In the genomic region with DNA sequence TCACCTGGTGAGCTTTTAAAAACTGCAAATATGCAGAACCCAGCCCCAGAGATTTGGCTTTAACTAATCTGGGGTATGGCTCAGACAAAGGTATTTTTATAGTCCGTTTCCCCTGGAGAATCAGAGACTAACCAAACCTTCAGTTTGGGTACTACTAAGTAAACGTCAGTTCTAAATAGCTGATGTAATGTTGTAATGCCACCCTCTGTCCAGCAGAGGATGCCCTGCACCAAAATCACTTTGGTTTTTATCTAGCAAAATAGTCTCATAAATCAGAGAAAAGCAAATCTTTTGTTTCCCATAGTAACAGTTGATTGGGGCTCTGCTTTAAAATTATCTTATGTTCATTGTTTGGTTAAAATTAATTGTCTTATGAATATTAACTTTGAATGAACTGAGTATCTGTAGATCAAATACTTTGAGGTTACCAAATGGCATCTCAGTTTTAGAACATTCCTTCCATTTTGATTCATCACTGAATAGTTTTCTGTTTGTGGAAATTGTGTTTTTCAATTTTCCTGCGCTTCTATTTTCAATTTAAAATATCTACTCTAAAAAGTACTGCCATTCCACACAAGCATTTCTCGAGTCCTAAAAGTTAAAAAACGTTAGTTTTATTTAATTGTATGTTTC, we compare ENCODE assay signal across 8 cellular contexts.
A peak's percentile ranks its signal among the peaks of the same experiment; 100 is the strongest.
DNase-seq lines count a peak whose midpoint lies in the region; ATAC-seq, FAIRE-seq and TF ChIP-seq lines count a peak whose summit lies in the region.

No MANE protein-coding gene starts in this region.

- H3K9me3 ChIP-seq in OCI-LY7 (ENCODE audit: low read length) (no peaks in the 10 kb centered on the region), H1 (ENCODE audit: insufficient read depth in 2 of 2, low read depth in 1 of 2, low read length in 1 of 2) (no peaks in the 10 kb centered on the region)

- CTCF ChIA-PET in OCI-LY7 (lab: Charles Lee; ENCODE audit: unreplicated experiment), result no interaction called here
- CTCF ChIA-PET in H1 (lab: Charles Lee; ENCODE audit: partially characterized antibody), result interaction anchor here (0.9 to 2.7 kb wide), 28 partner anchors 8 to 926 kb away, joined by 3 to 13 read pairs (median 4); no protein-coding TSS in a partner anchor

- H2BK20ac ChIP-seq in H1 (ENCODE audit: low read length), result no peak overlapping the region

- peak overlapping the region in 1 of 6 donors; percentile 13 for H3K27ac Mint-ChIP-seq in immature natural killer cell

- DNase-seq in DMS153 treated with DMSO at 0.1 percent for 48 hours (lab: John Stamatoyannopoulos, UW; ENCODE audit: unreplicated experiment), result peak; percentile 60
- peak; percentile 41 for DNase-seq in OCI-LY7 (ENCODE audit: low spot score)
- DNase-seq in H1 (ENCODE audit: low read depth in 1 of 2, low spot score in 2 of 2), result no peak
- peak; percentile 30 for DNase-seq in midbrain (lab: John Stamatoyannopoulos, UW)
- no peak for DNase-seq in immature natural killer cell
- no peak for DNase-seq in activated T-cell treated with anti-CD3 and anti-CD28 coated beads, Interleukin-2, amount 50 U/mL, for 1 hour

- no peak overlapping the region for H4K5ac ChIP-seq in H1 (ENCODE audit: insufficient read length, low read depth, low read length)

- H4K20me1 ChIP-seq in OCI-LY7 (ENCODE audit: insufficient read depth, low read length) (no peaks in the 10 kb centered on the region), H1 (replicated peaks in 1 of 2; ENCODE audit: control insufficient read depth in 1 of 2, insufficient read depth in 2 of 2, low read length in 2 of 2) (no peaks in the 10 kb centered on the region)

- H3K36me3 ChIP-seq in OCI-LY7 (ENCODE audit: insufficient read depth, low read length) (no peaks in the 10 kb centered on the region), H1 (ENCODE audit: control insufficient read depth in 2 of 4, insufficient read depth in 4 of 4, low read length in 3 of 4) (no peaks in the 10 kb centered on the region)

- H3K9ac ChIP-seq in H1 (replicated peaks in 1 of 4; ENCODE audit: extremely low read depth in 1 of 4, low read depth in 3 of 4, low read length in 3 of 4), result no peak overlapping the region

- no peak overlapping the region for H3K4ac ChIP-seq in H1 (replicated peaks; ENCODE audit: insufficient read length, low read depth, low read length)

- H2AFZ ChIP-seq in OCI-LY7 (ENCODE audit: low read length), result no peak overlapping the region
- no peak overlapping the region for H2AFZ ChIP-seq in H1 (ENCODE audit: low read length)

- H3K4me3 ChIP-seq in OCI-LY7 (ENCODE audit: low read depth, low read length, poor library complexity, severe bottlenecking), result no peak overlapping the region
- H3K4me3 ChIP-seq in H1 (ENCODE audit: extremely low read depth in 1 of 4, insufficient read depth in 2 of 4, low read depth in 3 of 4, low read length in 4 of 4), result no peak overlapping the region

- TF ChIP-seq RAD21 in H1 (IDR thresholded peaks at IDR 0.05 in 1 of 2, conservative IDR thresholded peaks at IDR 0.05 in 1 of 2; ENCODE audit: low read depth in 2 of 2, low read length in 2 of 2), result peak; percentile 87 to 90

- H2AK5ac ChIP-seq in H1 (ENCODE audit: low read depth, low read length), result no peak overlapping the region

- H3K9me3 Mint-ChIP-seq in immature natural killer cell, result no peaks in the 10 kb centered on the region

- no peak overlapping the region for H4K8ac ChIP-seq in H1 (ENCODE audit: extremely low read depth, insufficient read depth, low read length)

- no peak overlapping the region for H3K18ac ChIP-seq in H1 (ENCODE audit: extremely low read depth, low read length)

- no peak for TF ChIP-seq EP300 in H1 (IDR thresholded peaks at IDR 0.05; ENCODE audit: borderline replicate concordance in 1 of 2, low read depth in 2 of 2, low read length in 2 of 2)

- peak; percentile 70 for FAIRE-seq in H1 (lab: Jason Lieb, UNC)

- H3K4me1 Mint-ChIP-seq in immature natural killer cell, result peaks cover 11 to 15% of the 10 kb centered on the region in 2 donors

- H3K14ac ChIP-seq in H1 (ENCODE audit: insufficient read length), result no peak overlapping the region

- H4K91ac ChIP-seq in H1 (replicated peaks; ENCODE audit: insufficient read length, low read length), result no peak overlapping the region

- no peak overlapping the region for H3K4me3 Mint-ChIP-seq in immature natural killer cell

- no peaks in the 10 kb centered on the region for H3K23me2 ChIP-seq in H1 (ENCODE audit: low read depth, low read length)

- peaks cover 0 to 1% (median 0%) of the 10 kb centered on the region in 3 donors for H3K27me3 Mint-ChIP-seq in immature natural killer cell (ENCODE audit: low read depth in 3 of 3)

- H2BK15ac ChIP-seq in H1 (ENCODE audit: low read length), result no peak overlapping the region

- no peak overlapping the region for H2BK5ac ChIP-seq in H1 (ENCODE audit: low read depth, low read length)

- no peaks in the 10 kb centered on the region for H3K9me2 ChIP-seq in OCI-LY7 (ENCODE audit: insufficient read depth, low read length)

- TF ChIP-seq POLR2A in H1 (IDR thresholded peaks at IDR 0.05; ENCODE audit: control extremely low read depth in 1 of 2, low read depth in 2 of 2, low read length in 2 of 2), result no peak

- no TSS peak for BruUV-seq in OCI-LY7 (replicated peaks; lab: Mats Ljungman, UMichigan)

- H3K4me2 ChIP-seq in OCI-LY7 (ENCODE audit: low read length) (no peak overlapping the region), H1 (ENCODE audit: insufficient read depth in 1 of 2, low read depth in 2 of 2, low read length in 2 of 2) (no peak overlapping the region)

- H2BK12ac ChIP-seq in H1 (ENCODE audit: low read depth, low read length), result no peak overlapping the region

- no peak overlapping the region for H3K27ac ChIP-seq in OCI-LY7 (ENCODE audit: low read depth, low read length, poor library complexity, severe bottlenecking)
- no peak overlapping the region for H3K27ac ChIP-seq in H1 (ENCODE audit: low read depth, low read length)

- H3K79me2 ChIP-seq in OCI-LY7 (ENCODE audit: insufficient read depth, low read depth, low read length) (no peaks in the 10 kb centered on the region), H1 (ENCODE audit: control insufficient read depth in 1 of 2, insufficient read depth in 2 of 2, low read length in 2 of 2) (no peaks in the 10 kb centered on the region)

- H3K27me3 ChIP-seq in H1 (replicated peaks in 1 of 4; ENCODE audit: control insufficient read depth in 3 of 4, extremely low read depth in 1 of 4, insufficient read depth in 3 of 4, low read length in 3 of 4), result no peaks in the 10 kb centered on the region

- no peak overlapping the region for H2BK120ac ChIP-seq in H1 (replicated peaks; ENCODE audit: low read depth, low read length)

- POLR2A ChIA-PET in OCI-LY7 (lab: Charles Lee) (interaction anchor here (0.6 to 0.7 kb wide), 2 partner anchors 23 to 588 kb away, joined by 3 read pairs; no protein-coding TSS in a partner anchor), H1 (lab: Charles Lee; ENCODE audit: partially characterized antibody) (no interaction called here)

- 60% methylated on average over 5 of the region's 5 CpGs; no CpG with 5 or more reads in 1 of the 2 experiments for WGBS in H1 (ENCODE audit: extremely low coverage in 1 of 2, insufficient coverage in 1 of 2, insufficient read length in 1 of 2, insufficient replicate concordance in 2 of 2, low coverage in 1 of 2, low lambda C conversion rate in 2 of 2, missing lambda C conversion rate in 1 of 2), 2 experiments

- ATAC-seq in GM18873 (IDR thresholded peaks at IDR 0.05; ENCODE audit: low FRiP score, unreplicated experiment) (peak; percentile 56), HG03460 (IDR thresholded peaks at IDR 0.05; ENCODE audit: unreplicated experiment) (peak; percentile 56)

- intact Hi-C loops in OCI-LY7 (cut with micrococcal nuclease; ENCODE audit: unreplicated experiment), result no loop called here

- no peak overlapping the region for H3K23ac ChIP-seq in H1 (ENCODE audit: insufficient read length)

- H3K56ac ChIP-seq in H1 (replicated peaks; ENCODE audit: insufficient read length, low read depth, low read length), result no peak overlapping the region

- H3K4me1 ChIP-seq in OCI-LY7 (ENCODE audit: insufficient read depth, low read length, poor library complexity, severe bottlenecking) (no peaks in the 10 kb centered on the region), H1 (replicated peaks in 1 of 4; ENCODE audit: control insufficient read depth in 3 of 4, insufficient read depth in 4 of 4, low read length in 3 of 4) (no peaks in the 10 kb centered on the region; a peak in 1 of 7 replicates)

- H3K36me3 Mint-ChIP-seq in immature natural killer cell, result peaks cover 26 to 32% (median 28%) of the 10 kb centered on the region in 3 donors

- H3K79me1 ChIP-seq in H1 (ENCODE audit: low read depth, low read length), result no peaks in the 10 kb centered on the region

- peak; percentile 97 for TF ChIP-seq CTCF in OCI-LY7 (conservative IDR thresholded peaks at IDR 0.05; ENCODE audit: low read length)
- TF ChIP-seq CTCF in H1 (IDR thresholded peaks at IDR 0.05; ENCODE audit: control extremely low read depth in 1 of 3, insufficient read depth in 1 of 3, low read depth in 1 of 3, low read length in 3 of 3), result peak in 2 of 3 experiments; percentile 68 to 85; a peak in 3 of 4 replicates

TF ChIP-seq in H1, 55 proteins besides CTCF, POLR2A, EP300 and RAD21:
- TF ChIP-seq JUND (IDR thresholded peaks at IDR 0.05; ENCODE audit: low read length), result peak; percentile 54; the same call in 1 of the 2 replicates
- TF ChIP-seq, protein P1, sequence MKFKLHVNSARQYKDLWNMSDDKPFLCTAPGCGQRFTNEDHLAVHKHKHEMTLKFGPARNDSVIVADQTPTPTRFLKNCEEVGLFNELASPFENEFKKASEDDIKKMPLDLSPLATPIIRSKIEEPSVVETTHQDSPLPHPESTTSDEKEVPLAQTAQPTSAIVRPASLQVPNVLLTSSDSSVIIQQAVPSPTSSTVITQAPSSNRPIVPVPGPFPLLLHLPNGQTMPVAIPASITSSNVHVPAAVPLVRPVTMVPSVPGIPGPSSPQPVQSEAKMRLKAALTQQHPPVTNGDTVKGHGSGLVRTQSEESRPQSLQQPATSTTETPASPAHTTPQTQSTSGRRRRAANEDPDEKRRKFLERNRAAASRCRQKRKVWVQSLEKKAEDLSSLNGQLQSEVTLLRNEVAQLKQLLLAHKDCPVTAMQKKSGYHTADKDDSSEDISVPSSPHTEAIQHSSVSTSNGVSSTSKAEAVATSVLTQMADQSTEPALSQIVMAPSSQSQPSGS (IDR thresholded peaks at IDR 0.05; ENCODE audit: low read length), result 0 out of 2 replicates have a peak, but pooled peaks have one; percentile 80
- TF ChIP-seq CEBPB (IDR thresholded peaks at IDR 0.05; ENCODE audit: low read depth, low read length), result peak; percentile 48; the same call in 1 of the 2 replicates
- no peak for TF ChIP-seq KDM4A (IDR thresholded peaks at IDR 0.05; ENCODE audit: low read depth, low read length, severe bottlenecking)

Comparison
In these comparisons a context has a peak if more than half of its experiments do, and no peak if none do; other contexts are left out.
1. DNase-seq: peak in DMS153 treated with DMSO at 0.1 percent for 48 hours (single experiment), OCI-LY7 (single experiment) and midbrain (single experiment); none in H1 (0 of 2), immature natural killer cell (0 of 3) and activated T-cell treated with anti-CD3 and anti-CD28 coated beads, Interleukin-2, amount 50 U/mL, for 1 hour (single experiment).